In genomic region chr7:2639994-2640830, GRCh38 we compare ENCODE assay signal across 13 cellular contexts. TPM values are rescaled to one million over a fixed set of nuclear protein-coding genes. Genes with fewer than 3 reads are reported as not detected.
A peak's percentile ranks its signal among the peaks of the same experiment; 100 is the strongest.
DNase-seq lines count a peak whose midpoint lies in the region; ATAC-seq and TF ChIP-seq lines count a peak whose summit lies in the region.
"Had no signal": no experiment of that assay in that cellular context is flagged by ENCODE, and none has a peak within 500 bp of the region (broad histone marks: within the 10 kb centered on the region; RNA-seq: fewer than 3 reads in every experiment).

No MANE protein-coding gene starts in this region.

- no peak overlapping the region for H4K5ac ChIP-seq in mesendoderm (ENCODE audit: low read length)

- intact Hi-C loops in heart left ventricle (cut with DNase I) (loop anchor here in 3 of 10 donors (5.0 kb wide), 1 partner anchor 33 kb away; no protein-coding TSS in a partner anchor), Right ventricle myocardium superior (cut with DNase I) (no loop called here), vagina (cut with DNase I) (loop anchor here (10.0 kb wide), 1 partner anchor 85 kb away; the partner anchor contains the start of genes BRAT1 and IQCE)

- peak overlapping the region; percentile 92 for H3K27ac Mint-ChIP-seq in chondrocyte (ENCODE audit: unreplicated experiment)

- no peaks in the 10 kb centered on the region for H3K27me3 Mint-ChIP-seq in chondrocyte (ENCODE audit: low read depth)

- no peak overlapping the region for H3K4me2 ChIP-seq in mesendoderm (ENCODE audit: low read length)

- H3K56ac ChIP-seq in mesendoderm (ENCODE audit: low read length), result peak overlapping the region; percentile 83

- no peaks in the 10 kb centered on the region for H3K27me3 ChIP-seq in heart left ventricle
- H3K27me3 ChIP-seq in mesendoderm (ENCODE audit: insufficient read depth, low read length, poor library complexity), result no peaks in the 10 kb centered on the region
- H3K27me3 ChIP-seq in vagina, result no peaks in the 10 kb centered on the region

- peaks cover 25% of the 10 kb centered on the region for H3K79me1 ChIP-seq in mesendoderm (ENCODE audit: low read length)

- peaks cover 86% of the 10 kb centered on the region for H3K4me1 Mint-ChIP-seq in chondrocyte (ENCODE audit: low read depth)

- DNase-seq in heart left ventricle (peak in 1 of 5 donors; percentile 67), Right ventricle myocardium superior (no peak), chondrocyte (ENCODE audit: low spot score) (no peak), mesendoderm (no peak), vagina (ENCODE audit: extremely low spot score in 2 of 2) (no peak), ecto neural progenitor cell (ENCODE audit: low spot score) (no peak), NCI-H146 treated with DMSO at 0.1 percent for 48 hours (lab: John Stamatoyannopoulos, UW; ENCODE audit: unreplicated experiment) (no peak)
- DNase-seq in activated CD4-positive, alpha-beta T cell treated with anti-CD3 and anti-CD28 coated beads, Interleukin-2, amount 50 U/mL, for 4 hours, result no peak
- DNase-seq: activated naive CD4-positive, alpha-beta T cell; erythroblast; stimulated activated CD4-positive, alpha-beta T cell treated with anti-CD3 and anti-CD28 coated beads, Interleukin-4, amount 100 ng/mL, for 4 hours; WERI-Rb-1 had no signal

- WGBS in heart left ventricle, 4 donors, result 79 to 82% (median 80%) methylated on average over 13 to 38 of the region's 38 CpGs
- no CpG with 5 or more reads among the region's 38 CpGs for WGBS in mesendoderm (ENCODE audit: extremely low coverage, insufficient coverage, low lambda C conversion rate)

- peak overlapping the region; percentile 68 for H3K9ac ChIP-seq in mesendoderm (ENCODE audit: low read length)

- no peak overlapping the region for H2AK5ac ChIP-seq in mesendoderm (ENCODE audit: low read length)

- H3K36me3 Mint-ChIP-seq in chondrocyte (ENCODE audit: low read depth), result no peaks in the 10 kb centered on the region
- H3K36me3 Mint-ChIP-seq: mesothelial cell of epicardium had no signal

- no peak overlapping the region for H3K4me3 ChIP-seq in heart left ventricle
- no peak overlapping the region for H3K4me3 ChIP-seq in mesendoderm (ENCODE audit: low read length)
- no peak overlapping the region for H3K4me3 ChIP-seq in vagina

- H3K9me3 ChIP-seq in heart left ventricle (no peaks in the 10 kb centered on the region), vagina (no peaks in the 10 kb centered on the region)

- no peak overlapping the region for H3K4ac ChIP-seq in mesendoderm (ENCODE audit: low read depth, low read length)

- no peaks in the 10 kb centered on the region for H3K9me3 Mint-ChIP-seq in chondrocyte (ENCODE audit: low read depth)
- H3K9me3 Mint-ChIP-seq: mesothelial cell of epicardium had no signal

- H4K8ac ChIP-seq in mesendoderm (ENCODE audit: low read depth, low read length), result no peak overlapping the region

- H3K23ac ChIP-seq in mesendoderm (ENCODE audit: low read length), result no peak overlapping the region

- TF ChIP-seq POLR2A in heart left ventricle (IDR thresholded peaks at IDR 0.05) (no peak), vagina (IDR thresholded peaks at IDR 0.05) (no peak)

- H3K4me1 ChIP-seq in heart left ventricle, result peaks cover 21 to 92% (median 81%) of the 10 kb centered on the region in 12 donors
- H3K4me1 ChIP-seq in mesendoderm (ENCODE audit: control insufficient read depth, low read depth, low read length), result peaks cover 11% of the 10 kb centered on the region
- peaks cover 85% of the 10 kb centered on the region for H3K4me1 ChIP-seq in vagina

- no peak overlapping the region for H3K18ac ChIP-seq in mesendoderm (ENCODE audit: low read length)

- no peak for ATAC-seq in heart left ventricle
- no peak for ATAC-seq in Right ventricle myocardium superior (ENCODE audit: poor library complexity)

- peaks cover 76% of the 10 kb centered on the region for H3K79me2 ChIP-seq in mesendoderm (ENCODE audit: control insufficient read depth, insufficient read depth, low read length)

- no peak overlapping the region for H2BK120ac ChIP-seq in mesendoderm (ENCODE audit: low read depth, low read length)

- H3K36me3 ChIP-seq in heart left ventricle (peaks cover 0 to 6% (median 0%) of the 10 kb centered on the region in 9 donors), mesendoderm (ENCODE audit: control insufficient read depth, insufficient read depth, low read length) (no peaks in the 10 kb centered on the region), vagina (no peaks in the 10 kb centered on the region)

- no peak overlapping the region for H3K4me3 Mint-ChIP-seq in chondrocyte (ENCODE audit: unreplicated experiment)
- H3K4me3 Mint-ChIP-seq: mesothelial cell of epicardium had no signal

- peak overlapping the region in 10 of 12 donors; percentile 69 to 87 (median 82) for H3K27ac ChIP-seq in heart left ventricle
- peak overlapping the region; percentile 97 for H3K27ac ChIP-seq in mesendoderm (ENCODE audit: low read depth, low read length)
- peak overlapping the region; percentile 81 for H3K27ac ChIP-seq in vagina
- H3K27ac ChIP-seq: WERI-Rb-1 had no signal

- H2BK15ac ChIP-seq in mesendoderm (replicated peaks; ENCODE audit: low read depth), result no peak overlapping the region

- no peak for TF ChIP-seq CTCF in heart left ventricle (IDR thresholded peaks at IDR 0.05)
- TF ChIP-seq CTCF in chondrocyte (IDR thresholded peaks at IDR 0.05), result no peak
- no peak for TF ChIP-seq CTCF in vagina (IDR thresholded peaks at IDR 0.05)

- no peak overlapping the region for H2BK5ac ChIP-seq in mesendoderm (ENCODE audit: low read length)

RNA-seq across cellular contexts. Expression of gene TTYH3, which starts 8.4 kb away (rescaled TPM):
- total RNA-seq in heart left ventricle (100 to 1,000 TPM in 1 of 9 donors, 10 to 100 TPM in 7, 1 to 10 TPM in 1; 8.5 to 104 (median 12.8) TPM), Right ventricle myocardium superior (12.6 TPM), chondrocyte (196 to 209 TPM (median 198 TPM) in 3 replicates), vagina (33.9 TPM)
- polyA plus RNA-seq in heart left ventricle, result 10 to 100 TPM in 1 of 2 donors, 1 to 10 TPM in 1; 5.7 to 14.8 TPM
- polyA plus RNA-seq in mesendoderm (2013, experiment 1 of 2), result 98.9 TPM
- polyA plus RNA-seq in mesendoderm (2013, experiment 2 of 2), result 97.0 TPM

RNA-seq across cellular contexts. Expression of gene AMZ1, which starts 47.8 kb away (rescaled TPM):
- total RNA-seq in heart left ventricle (under 1 TPM in 3 of 9 donors, not detected in 6; 0.05 to 0.48 (median 0.10) TPM), Right ventricle myocardium superior (0.08 TPM), chondrocyte (9.1 to 11.1 TPM (median 9.6 TPM) in 3 replicates), vagina (1.2 TPM)
- polyA plus RNA-seq in heart left ventricle, result under 1 TPM; 0.01 to 0.04 TPM
- 0.28 TPM for polyA plus RNA-seq in mesendoderm (2013, experiment 1 of 2)
- polyA plus RNA-seq in mesendoderm (2013, experiment 2 of 2), result 0.34 TPM
